Comparison of ENCODE assay signal across 8 cellular contexts in the genomic region with DNA sequence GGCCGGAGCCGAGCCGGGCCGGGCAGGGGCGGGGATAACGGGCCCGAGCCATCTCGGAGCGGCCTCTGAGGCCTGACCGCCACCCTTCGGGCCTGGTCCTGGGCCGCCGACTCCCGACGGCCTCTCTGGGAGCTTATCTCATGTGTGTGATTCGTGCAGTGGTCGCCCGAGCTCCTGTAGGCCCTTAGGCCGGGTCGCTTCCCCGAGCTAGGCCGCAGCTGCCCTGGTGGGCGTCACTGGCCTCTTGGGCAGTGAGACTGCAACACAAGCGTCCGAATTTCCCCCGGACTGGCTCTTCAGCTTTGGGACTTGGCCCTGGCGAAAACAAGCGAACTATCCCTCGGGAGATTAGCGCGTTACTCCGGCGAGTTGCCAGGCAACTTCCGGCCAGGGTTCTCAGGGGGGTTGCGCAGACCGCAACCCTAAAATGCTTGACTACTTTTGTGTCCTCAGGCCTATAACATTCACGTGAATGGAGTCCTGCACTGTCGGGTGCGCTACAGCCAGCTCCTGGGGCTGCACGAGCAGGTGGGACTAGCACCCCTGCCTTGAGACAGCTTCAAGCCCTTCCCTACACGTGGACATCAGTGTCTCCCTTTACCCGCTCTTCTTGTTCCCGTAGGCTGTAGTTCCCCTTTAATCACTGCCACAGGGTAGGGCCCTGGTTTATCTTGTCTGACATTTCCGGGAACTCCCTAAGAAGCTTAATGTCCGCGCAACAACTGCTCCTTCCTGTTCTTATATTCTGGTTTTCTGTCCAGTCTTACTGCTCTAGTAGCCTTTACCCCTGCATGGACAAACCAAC. TPM values are rescaled to one million over a fixed set of nuclear protein-coding genes. Genes with fewer than 3 reads are reported as not detected.
DNase-seq lines count a peak whose midpoint lies in the region; ATAC-seq and TF ChIP-seq lines count a peak whose summit lies in the region.

No MANE protein-coding gene starts in this region.

- intact Hi-C loops in Right ventricle myocardium inferior (cut with DNase I), result loop anchor here (2.0 to 5.0 kb wide), 5 partner anchors 14 to 159 kb away; a partner anchor contains a TSS

- peak overlapping the region; percentile 95 for H3K4me3 ChIP-seq in parathyroid adenoma (ENCODE audit: low read depth, low read length)

- ATAC-seq in HG02759 (IDR thresholded peaks at IDR 0.05; ENCODE audit: unreplicated experiment), result peak; percentile 25
- ATAC-seq in Right ventricle myocardium inferior, result peak; percentile 25

- peak overlapping the region; percentile 91 for H3K9ac ChIP-seq in parathyroid adenoma

- H3K79me2 ChIP-seq in parathyroid adenoma, result peaks cover 33% of the 10 kb centered on the region

- H3K27ac ChIP-seq in parathyroid adenoma, result peak overlapping the region; percentile 83

- peak overlapping the region; percentile 92 for H3K4me2 ChIP-seq in parathyroid adenoma (ENCODE audit: low read length)

- no peaks in the 10 kb centered on the region for H3K36me3 ChIP-seq in parathyroid adenoma (ENCODE audit: control insufficient read depth, insufficient read depth, low read length)

- H3K9me3 ChIP-seq in parathyroid adenoma (ENCODE audit: control insufficient read depth, low read length), result no peaks in the 10 kb centered on the region

- H2AFZ ChIP-seq in parathyroid adenoma, result peak overlapping the region; percentile 85

- no peaks in the 10 kb centered on the region for H3K27me3 ChIP-seq in parathyroid adenoma (ENCODE audit: control insufficient read depth, insufficient read depth, low read length)

- peak in 4 of 6 experiments; percentile 22 to 33 (median 32) for DNase-seq in stimulated activated naive CD4-positive, alpha-beta T cell (lab: John Stamatoyannopoulos, UW)
- DNase-seq in stimulated activated naive CD4-positive, alpha-beta T cell treated with Interleukin-2 at 50 U/mL for 16 hours (lab: John Stamatoyannopoulos, UW), result no peak
- DNase-seq in NCI-H69 (lab: John Stamatoyannopoulos, UW), result peak; percentile 30
- DNase-seq in activated effector memory CD4-positive, alpha-beta T cell treated with anti-CD3 and anti-CD28 coated beads, Interleukin-2, amount 50 U/mL, for 16 hours, result peak; percentile 74
- DNase-seq in Right ventricle myocardium inferior (ENCODE audit: missing footprints), result no peak
- no peak for DNase-seq in DMS153 treated with DMSO at 0.1 percent for 48 hours (lab: John Stamatoyannopoulos, UW; ENCODE audit: unreplicated experiment)

- H3K4me1 ChIP-seq in parathyroid adenoma, result peaks cover 4% of the 10 kb centered on the region

- TF ChIP-seq CTCF in parathyroid adenoma (IDR thresholded peaks at IDR 0.05), result no peak

RNA-seq across cellular contexts. Expression of a gene that starts 0.6 kb away (rescaled TPM):
- 57.6 TPM for total RNA-seq in Right ventricle myocardium inferior

RNA-seq across cellular contexts. Expression of a gene that starts 0.9 kb away (rescaled TPM):
- total RNA-seq in Right ventricle myocardium inferior, result 40.3 TPM

RNA-seq across cellular contexts. Expression of a gene that starts 9.5 kb away (rescaled TPM):
- 6.8 TPM for total RNA-seq in Right ventricle myocardium inferior

RNA-seq across cellular contexts. Expression of a gene that starts 14.5 kb away (rescaled TPM):
- total RNA-seq in Right ventricle myocardium inferior, result 17.3 TPM

RNA-seq across cellular contexts. Expression of a gene that starts 38.4 kb away (rescaled TPM):
- 35.6 TPM for total RNA-seq in Right ventricle myocardium inferior

Comparison
In these comparisons a context has a peak if more than half of its experiments do, and no peak if none do; other contexts are left out.
1. DNase-seq: peak in stimulated activated naive CD4-positive, alpha-beta T cell (4 of 6), NCI-H69 (single experiment) and activated effector memory CD4-positive, alpha-beta T cell treated with anti-CD3 and anti-CD28 coated beads, Interleukin-2, amount 50 U/mL, for 16 hours (single experiment); none in stimulated activated naive CD4-positive, alpha-beta T cell treated with Interleukin-2 at 50 U/mL for 16 hours (single experiment), Right ventricle myocardium inferior (single experiment) and DMS153 treated with DMSO at 0.1 percent for 48 hours (single experiment).